9 cellular contexts compared by ENCODE assay signal in the genomic region with DNA sequence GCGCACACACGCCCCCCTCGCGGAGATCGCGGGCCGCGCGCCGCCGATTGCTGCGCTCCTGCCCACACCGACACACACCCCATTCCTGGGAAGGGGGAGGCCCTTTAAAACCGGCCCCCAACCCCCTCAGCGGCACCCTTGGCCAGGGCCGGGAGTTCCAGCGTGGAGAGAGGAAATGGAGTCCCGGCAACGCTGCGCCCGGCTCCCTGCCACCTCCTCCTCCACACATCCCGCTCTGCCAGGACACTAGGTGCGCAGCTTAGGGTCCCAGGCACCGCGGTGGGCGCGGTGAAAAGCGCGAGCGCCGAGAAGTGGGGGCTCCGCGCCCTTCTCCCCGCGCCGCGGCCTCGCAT. TPM values are rescaled to one million over a fixed set of nuclear protein-coding genes. Genes with fewer than 3 reads are reported as not detected.
A peak's percentile ranks its signal among the peaks of the same experiment; 100 is the strongest.
DNase-seq lines count a peak whose midpoint lies in the region; ATAC-seq lines count a peak whose summit lies in the region.
"Had no signal": no experiment of that assay in that cellular context is flagged by ENCODE, and none has a peak within 500 bp of the region (broad histone marks: within the 10 kb centered on the region; RNA-seq: fewer than 3 reads in every experiment).

No MANE protein-coding gene starts in this region.

- no peaks in the 10 kb centered on the region for H3K27me3 Mint-ChIP-seq in activated T-helper 17 cell treated with anti-CD3 and anti-CD28 coated beads, Interleukin-2, amount 50 U/mL, for 72 hours
- H3K27me3 Mint-ChIP-seq in stimulated activated memory B cell treated with anti-CD40 and anti-IgM and Interleukin-4, amounts not matched to agents 10 μg/mL and 1 μg/mL and 100 μg/mL, for 72 hours = no peaks in the 10 kb centered on the region

- H3K4me1 Mint-ChIP-seq in activated T-helper 17 cell treated with anti-CD3 and anti-CD28 coated beads, Interleukin-2, amount 50 U/mL, for 72 hours = no peaks in the 10 kb centered on the region
- peaks cover 22% of the 10 kb centered on the region for H3K4me1 Mint-ChIP-seq in stimulated activated memory B cell treated with anti-CD40 and anti-IgM and Interleukin-4, amounts not matched to agents 10 μg/mL and 1 μg/mL and 100 μg/mL, for 72 hours

- peak overlapping the region; percentile 85 for H3K4me3 Mint-ChIP-seq in activated T-helper 17 cell treated with anti-CD3 and anti-CD28 coated beads, Interleukin-2, amount 50 U/mL, for 72 hours
- H3K4me3 Mint-ChIP-seq in stimulated activated memory B cell treated with anti-CD40 and anti-IgM and Interleukin-4, amounts not matched to agents 10 μg/mL and 1 μg/mL and 100 μg/mL, for 72 hours = peak overlapping the region; percentile 81

- peak; percentile 18 for ATAC-seq in HG03064 (IDR thresholded peaks at IDR 0.05; ENCODE audit: low read depth, unreplicated experiment)
- peak; percentile 20 for ATAC-seq in activated T-helper 17 cell treated with anti-CD3 and anti-CD28 coated beads, Interleukin-2, amount 50 U/mL, for 72 hours (replicated peaks)
- ATAC-seq in stimulated activated memory B cell treated with anti-CD40 and anti-IgM and Interleukin-4, amounts not matched to agents 10 μg/mL and 1 μg/mL and 100 μg/mL, for 72 hours = peak; percentile 20

- no peaks in the 10 kb centered on the region for H3K36me3 Mint-ChIP-seq in activated T-helper 17 cell treated with anti-CD3 and anti-CD28 coated beads, Interleukin-2, amount 50 U/mL, for 72 hours (ENCODE audit: low read depth)
- H3K36me3 Mint-ChIP-seq in stimulated activated memory B cell treated with anti-CD40 and anti-IgM and Interleukin-4, amounts not matched to agents 10 μg/mL and 1 μg/mL and 100 μg/mL, for 72 hours = no peaks in the 10 kb centered on the region

- no peak overlapping the region for H3K27ac Mint-ChIP-seq in activated T-helper 17 cell treated with anti-CD3 and anti-CD28 coated beads, Interleukin-2, amount 50 U/mL, for 72 hours
- peak overlapping the region; percentile 73 for H3K27ac Mint-ChIP-seq in stimulated activated memory B cell treated with anti-CD40 and anti-IgM and Interleukin-4, amounts not matched to agents 10 μg/mL and 1 μg/mL and 100 μg/mL, for 72 hours

- peak overlapping the region; percentile 83 for H3K4me3 ChIP-seq in iPS-11a (ENCODE audit: low read depth, low read length)

- H3K9me3 Mint-ChIP-seq in activated T-helper 17 cell treated with anti-CD3 and anti-CD28 coated beads, Interleukin-2, amount 50 U/mL, for 72 hours = no peaks in the 10 kb centered on the region
- no peaks in the 10 kb centered on the region for H3K9me3 Mint-ChIP-seq in stimulated activated memory B cell treated with anti-CD40 and anti-IgM and Interleukin-4, amounts not matched to agents 10 μg/mL and 1 μg/mL and 100 μg/mL, for 72 hours

- DNase-seq in stimulated activated CD4-positive, alpha-beta T cell treated with anti-CD3 and anti-CD28 coated beads, Interleukin-4, amount 100 ng/mL, for 1 hour = peak; percentile 5
- DNase-seq in stimulated activated CD4-positive, alpha-beta T cell treated with anti-CD3 and anti-CD28 coated beads, Interleukin-15, amount 100 ng/mL, for 24 hours = no peak
- DNase-seq in NCI-H345 (lab: John Stamatoyannopoulos, UW) (no peak), GOT3 (lab: John Stamatoyannopoulos, UW) (no peak)

RNA-seq across cellular contexts. Expression of a gene that starts 0.4 kb away (rescaled TPM):
- 1 to 10 TPM in 1 of 2 donors, under 1 TPM in 1; 0.67 to 2.5 TPM for total RNA-seq in activated T-helper 17 cell treated with anti-CD3 and anti-CD28 coated beads, Interleukin-2, amount 50 U/mL, for 72 hours

RNA-seq across cellular contexts. Expression of a gene that starts 49.7 kb away (rescaled TPM):
- total RNA-seq in activated T-helper 17 cell treated with anti-CD3 and anti-CD28 coated beads, Interleukin-2, amount 50 U/mL, for 72 hours = not detected
- total RNA-seq: lung microvascular endothelial cell had no signal
